Comparison of ENCODE assay signal across 31 cellular contexts in genomic region chr2:152447897-152448296, GRCh38.
"Had no signal": no experiment of that assay in that cellular context is flagged by ENCODE, and none has a peak within 500 bp of the region (broad histone marks: within the 10 kb centered on the region; RNA-seq: fewer than 3 reads in every experiment).

No MANE protein-coding gene starts in this region.

- H3K9ac ChIP-seq: parathyroid adenoma had no signal

- H3K9me3 Mint-ChIP-seq: brain; mesothelial cell of epicardium; neural crest cell; stimulated activated naive B cell treated with anti-CD40 and anti-IgM and Interleukin-4, amounts not matched to agents 10 μg/mL and 1 μg/mL and 100 μg/mL, for 72 hours had no signal

- H3K4me3 Mint-ChIP-seq: activated naive CD8-positive, alpha-beta T cell; brain; mesothelial cell of epicardium; naive B cell; neural crest cell; stimulated activated naive B cell treated with anti-CD40 and anti-IgM and Interleukin-4, amounts not matched to agents 10 μg/mL and 1 μg/mL and 100 μg/mL, for 72 hours; T-helper 17 cell; type B pancreatic cell; WTC11 had no signal

- H3K4me3 ChIP-seq: gastroesophageal sphincter, hepatocyte, right atrium auricular region, thoracic aorta, uterus had no signal

- ATAC-seq: gastroesophageal sphincter; left colon; stimulated activated naive B cell treated with anti-CD40 and anti-IgM and Interleukin-4, amounts not matched to agents 10 μg/mL and 1 μg/mL and 100 μg/mL, for 72 hours; T-helper 17 cell; WTC11 had no signal

- H2AFZ ChIP-seq: hepatocyte, parathyroid adenoma had no signal

- DNase-seq: activated CD4-positive, alpha-beta T cell treated with anti-CD3 and anti-CD28 coated beads for 1 hour; activated CD4-positive, alpha-beta T cell treated with anti-CD3 and anti-CD28 coated beads, Interleukin-2, amount 50 U/mL, for 4 hours; activated effector memory CD4-positive, alpha-beta T cell treated with Interleukin-2 at 50 U/mL for 16 hours; activated naive CD4-positive, alpha-beta T cell treated with Interleukin-2 at 50 U/mL for 16 hours; activated T-cell treated with anti-CD3 and anti-CD28 coated beads for 4 hours; aorta; central memory CD4-positive, alpha-beta T cell; dermis blood vessel endothelial cell; effector CD8-positive, alpha-beta T cell; islet precursor cell; left colon; naive B cell; nucleus accumbens; stimulated activated CD4-positive, alpha-beta T cell treated with anti-CD3 and anti-CD28 coated beads, Interleukin-15, amount 100 ng/mL, for 24 hours; stimulated activated CD4-positive, alpha-beta T cell treated with anti-CD3 and anti-CD28 coated beads, Interleukin-2, amount 100 ng/mL, for 24 hours; stimulated activated naive B cell treated with anti-CD40 and anti-IgM and Interleukin-4, amounts not matched to agents 10 μg/mL and 1 μg/mL and 100 μg/mL, for 72 hours; SW 1271; T-helper 17 cell; T1000; uterus had no signal

- H3K36me3 Mint-ChIP-seq: activated naive CD8-positive, alpha-beta T cell; brain; mesothelial cell of epicardium; naive B cell; stimulated activated naive B cell treated with anti-CD40 and anti-IgM and Interleukin-4, amounts not matched to agents 10 μg/mL and 1 μg/mL and 100 μg/mL, for 72 hours; WTC11 had no signal

- H3K36me3 ChIP-seq: gastroesophageal sphincter, right atrium auricular region, thoracic aorta, uterus had no signal

- H3K9me3 ChIP-seq: gastroesophageal sphincter, right atrium auricular region, thoracic aorta, uterus had no signal

- H3K4me1 ChIP-seq: uterus had no signal

- H3K27me3 Mint-ChIP-seq: brain, type B pancreatic cell had no signal

- H3K4me1 Mint-ChIP-seq: naive B cell; stimulated activated naive B cell treated with anti-CD40 and anti-IgM and Interleukin-4, amounts not matched to agents 10 μg/mL and 1 μg/mL and 100 μg/mL, for 72 hours; T-helper 17 cell had no signal

- H3K27ac Mint-ChIP-seq: activated naive CD8-positive, alpha-beta T cell; stimulated activated naive B cell treated with anti-CD40 and anti-IgM and Interleukin-4, amounts not matched to agents 10 μg/mL and 1 μg/mL and 100 μg/mL, for 72 hours; T-helper 17 cell; type B pancreatic cell had no signal

- H3K27me3 ChIP-seq: gastroesophageal sphincter, hepatocyte, right atrium auricular region, uterus had no signal

- H3K27ac ChIP-seq: gastroesophageal sphincter, hepatocyte, parathyroid adenoma, right atrium auricular region, thoracic aorta, uterus had no signal
